1 cellular context compared by ENCODE assay signal in genomic region chr20:32789896-32790750, GRCh38.
TF ChIP-seq lines count a peak whose summit lies in the region.

No MANE protein-coding gene starts in this region.

TF ChIP-seq in HepG2, 621 proteins besides CTCF, POLR2A, EP300 and RAD21 (continued from another document and continues in another):
- TF ChIP-seq PRDM15 (CRISPR knock-in tag; IDR thresholded peaks at IDR 0.05), result no peak
- 0 out of 2 replicates have a peak, but pooled peaks have one; percentile 14 for TF ChIP-seq SALL2 (CRISPR knock-in tag; IDR thresholded peaks at IDR 0.05)
- 0 out of 2 replicates have a peak, but pooled peaks have one; percentile 58 for TF ChIP-seq GZF1 (CRISPR knock-in tag; IDR thresholded peaks at IDR 0.05)
- no peak for TF ChIP-seq DDIT3 (CRISPR knock-in tag; IDR thresholded peaks at IDR 0.05)
- no peak for TF ChIP-seq HMG20A (CRISPR knock-in tag; IDR thresholded peaks at IDR 0.05; ENCODE audit: borderline replicate concordance)
- no peak for TF ChIP-seq NR2F1 (CRISPR knock-in tag; IDR thresholded peaks at IDR 0.05)
- no peak for TF ChIP-seq TFAP4 (IDR thresholded peaks at IDR 0.05; ENCODE audit: borderline replicate concordance, low read depth)
- peak; percentile 37; the same call in 1 of the 2 replicates for TF ChIP-seq DNMT1 (CRISPR knock-in tag; IDR thresholded peaks at IDR 0.05)
- TF ChIP-seq PHB2 (IDR thresholded peaks at IDR 0.05; ENCODE audit: partially characterized antibody), result no peak
- no peak for TF ChIP-seq ZNF138 (CRISPR knock-in tag; IDR thresholded peaks at IDR 0.05; ENCODE audit: low read depth)
- TF ChIP-seq ZNF460 (CRISPR knock-in tag; IDR thresholded peaks at IDR 0.05; ENCODE audit: borderline replicate concordance), result no peak
- 0 out of 2 replicates have a peak, but pooled peaks have one; percentile 59 for TF ChIP-seq AKAP8 (CRISPR knock-in tag; IDR thresholded peaks at IDR 0.05)
- no peak for TF ChIP-seq MAFF (IDR thresholded peaks at IDR 0.05; ENCODE audit: low read depth, low read length)
- no peak for TF ChIP-seq ZNF121 (CRISPR knock-in tag; IDR thresholded peaks at IDR 0.05)
- no peak for TF ChIP-seq ZNF432 (CRISPR knock-in tag; IDR thresholded peaks at IDR 0.05; ENCODE audit: borderline replicate concordance)
- peak; percentile 45 for TF ChIP-seq PPARG (CRISPR knock-in tag; conservative IDR thresholded peaks at IDR 0.05)
- no peak for TF ChIP-seq CEBPB (IDR thresholded peaks at IDR 0.05; ENCODE audit: borderline replicate concordance, low read depth, low read length)
- TF ChIP-seq SNAPC5 (CRISPR knock-in tag; IDR thresholded peaks at IDR 0.05; ENCODE audit: borderline replicate concordance), result no peak
- no peak for TF ChIP-seq ZBED4 (CRISPR knock-in tag; IDR thresholded peaks at IDR 0.05; ENCODE audit: borderline replicate concordance)
- no peak for TF ChIP-seq PLRG1 (conservative IDR thresholded peaks at IDR 0.05)
- no peak for TF ChIP-seq FOXO4 (CRISPR knock-in tag; conservative IDR thresholded peaks at IDR 0.05)
- TF ChIP-seq ZBTB20 (CRISPR knock-in tag; IDR thresholded peaks at IDR 0.05; ENCODE audit: borderline replicate concordance, low read depth), result peak; percentile 59; the same call in 1 of the 2 replicates
- no peak for TF ChIP-seq ZNF703 (CRISPR knock-in tag; IDR thresholded peaks at IDR 0.05; ENCODE audit: borderline replicate concordance)
- no peak for TF ChIP-seq NCOA2 (CRISPR knock-in tag; IDR thresholded peaks at IDR 0.05)
- no peak for TF ChIP-seq ZNF792 (CRISPR knock-in tag; IDR thresholded peaks at IDR 0.05)
- TF ChIP-seq DZIP1 (CRISPR knock-in tag; IDR thresholded peaks at IDR 0.05), result no peak
- no peak for TF ChIP-seq ZNF749 (CRISPR knock-in tag; IDR thresholded peaks at IDR 0.05; ENCODE audit: borderline replicate concordance)
- TF ChIP-seq TBX2 (CRISPR knock-in tag; IDR thresholded peaks at IDR 0.05; ENCODE audit: borderline replicate concordance), result peak; percentile 38; the same call in 1 of the 2 replicates
- no peak for TF ChIP-seq DBP (CRISPR knock-in tag; IDR thresholded peaks at IDR 0.05; ENCODE audit: not compliant biosample characterization)
- no peak for TF ChIP-seq MEF2D (CRISPR knock-in tag; IDR thresholded peaks at IDR 0.05)
- 0 out of 2 replicates have a peak, but pooled peaks have one; percentile 34 for TF ChIP-seq ZNF788 (CRISPR knock-in tag; IDR thresholded peaks at IDR 0.05; ENCODE audit: borderline replicate concordance)
- TF ChIP-seq MXI1 (IDR thresholded peaks at IDR 0.05; ENCODE audit: borderline replicate concordance, low read depth, low read length), result 0 out of 3 replicates have a peak, but pooled peaks have one; percentile 18
- 0 out of 2 replicates have a peak, but pooled peaks have one; percentile 23 for TF ChIP-seq HOMEZ (CRISPR knock-in tag; IDR thresholded peaks at IDR 0.05; ENCODE audit: low read depth)
- TF ChIP-seq KAT8 (CRISPR knock-in tag; IDR thresholded peaks at IDR 0.05), result no peak
- no peak for TF ChIP-seq MAF1 (CRISPR knock-in tag; IDR thresholded peaks at IDR 0.05; ENCODE audit: borderline replicate concordance)
- no peak for TF ChIP-seq RNF219 (CRISPR knock-in tag; IDR thresholded peaks at IDR 0.05)
- TF ChIP-seq HDAC6 (IDR thresholded peaks at IDR 0.05; ENCODE audit: low read depth, low read length), result no peak
- peak; percentile 97 for TF ChIP-seq XRCC5 (optimal IDR thresholded peaks at IDR 0.05; ENCODE audit: low read length)
- no peak; the same call in 1 of the 2 replicates for TF ChIP-seq ZNF331 (CRISPR knock-in tag; IDR thresholded peaks at IDR 0.05)
- 0 out of 2 replicates have a peak, but pooled peaks have one; percentile 55 for TF ChIP-seq LBX2 (CRISPR knock-in tag; IDR thresholded peaks at IDR 0.05; ENCODE audit: borderline replicate concordance)
- TF ChIP-seq ZNF552 (CRISPR knock-in tag; IDR thresholded peaks at IDR 0.05; ENCODE audit: borderline replicate concordance), result no peak
- no peak for TF ChIP-seq TRIM24 (CRISPR knock-in tag; IDR thresholded peaks at IDR 0.05)
